ENCODE assay signal across 9 cellular contexts in the genomic region with DNA sequence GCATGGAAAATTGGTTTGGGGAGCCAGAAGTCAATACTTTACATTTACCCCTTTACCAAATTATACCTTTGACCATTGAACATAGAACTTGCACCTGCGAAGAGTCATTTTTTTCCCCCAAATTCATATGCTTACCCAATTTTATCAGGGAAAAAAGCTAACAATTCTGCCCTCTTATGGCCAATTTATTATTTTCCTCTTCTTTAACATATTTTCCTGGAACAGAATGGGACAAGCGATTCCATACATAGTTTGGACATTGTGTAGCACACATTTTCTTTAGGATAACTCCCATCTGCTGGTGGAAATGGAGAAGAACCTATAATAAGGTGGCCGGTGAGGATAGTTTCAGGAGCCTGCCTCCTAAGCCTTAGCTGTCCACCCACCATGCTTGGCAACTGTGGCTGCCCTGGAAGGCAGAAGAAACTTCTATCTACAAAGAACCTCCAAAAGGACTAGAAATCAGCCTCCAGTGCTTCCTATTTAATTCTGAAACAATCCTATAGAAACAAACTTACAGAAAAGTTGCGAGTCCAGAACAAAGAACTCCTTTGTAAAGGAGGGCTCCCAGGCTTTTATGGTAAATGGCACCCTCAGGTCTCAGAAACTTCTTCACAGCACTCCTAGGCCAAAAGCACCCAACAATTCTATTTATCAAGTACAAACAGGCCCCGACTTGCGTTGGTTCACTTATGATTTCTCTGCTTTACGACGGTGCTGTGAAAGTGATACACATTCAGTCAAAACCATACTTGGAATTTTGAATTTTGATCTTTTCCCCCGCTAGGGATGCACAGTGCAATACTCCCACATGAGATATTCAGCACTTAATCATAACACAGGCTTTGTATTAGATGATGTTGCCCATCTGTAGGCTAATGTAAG.
DNase-seq lines count a peak whose midpoint lies in the region; ATAC-seq and TF ChIP-seq lines count a peak whose summit lies in the region.
"Had no signal": no experiment of that assay in that cellular context is flagged by ENCODE, and none has a peak within 500 bp of the region (broad histone marks: within the 10 kb centered on the region; RNA-seq: fewer than 3 reads in every experiment).

No MANE protein-coding gene starts in this region.

- CTCF ChIA-PET in activated CD4-positive, alpha-beta memory T cell treated with anti-CD3 and anti-CD28 coated beads, Interleukin-2, amount 10 ng/mL, durations not matched to agents 7 days and 5 days (lab: Charles Lee): interaction anchor here (0.6 to 1.8 kb wide), 4 partner anchors 9 to 700 kb away, joined by 3 to 6 read pairs (median 4); no protein-coding TSS in a partner anchor

- TF ChIP-seq CTCF in heart right ventricle (IDR thresholded peaks at IDR 0.05): peak in 6 of 9 donors; percentile 11 to 40 (median 22)
- TF ChIP-seq CTCF in fibroblast of the aortic adventitia (IDR thresholded peaks at IDR 0.05; ENCODE audit: insufficient read depth, low read length): peak; percentile 45
- peak; percentile 41 for TF ChIP-seq CTCF in upper lobe of right lung (IDR thresholded peaks at IDR 0.05)

- intact Hi-C loops in heart right ventricle (cut with DNase I): loop anchor here in 2 of 10 donors (5.0 to 10.0 kb wide), 3 partner anchors 178 to 706 kb away; a partner anchor contains a TSS
- intact Hi-C loops in Right ventricle myocardium superior (cut with DNase I): no loop called here
- intact Hi-C loops in upper lobe of right lung (cut with DNase I): loop anchor here (10.0 kb wide), 1 partner anchor 186 kb away; no protein-coding TSS in a partner anchor

- H3K27me3 ChIP-seq in heart right ventricle (peaks cover 0 to 37% (median 8%) of the 10 kb centered on the region in 7 donors), upper lobe of right lung (peaks cover 5% of the 10 kb centered on the region)

- H3K27ac Mint-ChIP-seq in activated CD4-positive, alpha-beta memory T cell treated with anti-CD3 and anti-CD28 coated beads, Interleukin-2, amount 10 ng/mL, durations not matched to agents 7 days and 5 days: no peak overlapping the region

- peaks cover 14% of the 10 kb centered on the region for H3K27me3 Mint-ChIP-seq in activated CD4-positive, alpha-beta memory T cell treated with anti-CD3 and anti-CD28 coated beads, Interleukin-2, amount 10 ng/mL, durations not matched to agents 7 days and 5 days

- DNase-seq in heart right ventricle (no peak), Right ventricle myocardium superior (no peak), RKO (ENCODE audit: low spot score) (peak; percentile 47), fibroblast of the aortic adventitia (ENCODE audit: low read depth) (peak; percentile 41), upper lobe of right lung (peak; percentile 6), globus pallidus (ENCODE audit: low spot score) (no peak)
- no peak for DNase-seq in activated CD4-positive, alpha-beta memory T cell treated with anti-CD3 and anti-CD28 coated beads, Interleukin-2, amount 10 ng/mL, durations not matched to agents 7 days and 5 days
- DNase-seq: activated naive CD4-positive, alpha-beta T cell treated with anti-CD3 and anti-CD28 coated beads, Interleukin-2, amount 50 U/mL, for 16 hours had no signal

- WGBS in heart right ventricle, 2 donors: 70 to 76% methylated on average over 9 of the region's 9 CpGs

- H3K36me3 Mint-ChIP-seq in activated CD4-positive, alpha-beta memory T cell treated with anti-CD3 and anti-CD28 coated beads, Interleukin-2, amount 10 ng/mL, durations not matched to agents 7 days and 5 days (ENCODE audit: low read depth): no peaks in the 10 kb centered on the region

- H3K27ac ChIP-seq in heart right ventricle (no peak overlapping the region), upper lobe of right lung (no peak overlapping the region)

- no peak overlapping the region for H3K4me3 Mint-ChIP-seq in activated CD4-positive, alpha-beta memory T cell treated with anti-CD3 and anti-CD28 coated beads, Interleukin-2, amount 10 ng/mL, durations not matched to agents 7 days and 5 days

- peaks cover 0 to 8% (median 7%) of the 10 kb centered on the region in 9 donors for H3K4me1 ChIP-seq in heart right ventricle
- peaks cover 14% of the 10 kb centered on the region for H3K4me1 ChIP-seq in upper lobe of right lung

- ATAC-seq in heart right ventricle (no peak), Right ventricle myocardium superior (ENCODE audit: poor library complexity) (no peak), upper lobe of right lung (no peak), GM21515 (IDR thresholded peaks at IDR 0.05; ENCODE audit: unreplicated experiment) (no peak)

- POLR2A ChIA-PET in activated CD4-positive, alpha-beta memory T cell treated with anti-CD3 and anti-CD28 coated beads, Interleukin-2, amount 10 ng/mL, durations not matched to agents 7 days and 5 days (lab: Charles Lee): no interaction called here

- H3K4me3 ChIP-seq in heart right ventricle (no peak overlapping the region), fibroblast of the aortic adventitia (ENCODE audit: low read depth, low read length) (no peak overlapping the region), upper lobe of right lung (no peak overlapping the region)

- H3K9me3 ChIP-seq in heart right ventricle: no peaks in the 10 kb centered on the region
- no peaks in the 10 kb centered on the region for H3K9me3 ChIP-seq in upper lobe of right lung

- no peaks in the 10 kb centered on the region for H3K36me3 ChIP-seq in heart right ventricle
- no peaks in the 10 kb centered on the region for H3K36me3 ChIP-seq in upper lobe of right lung

- no peaks in the 10 kb centered on the region for H3K4me1 Mint-ChIP-seq in activated CD4-positive, alpha-beta memory T cell treated with anti-CD3 and anti-CD28 coated beads, Interleukin-2, amount 10 ng/mL, durations not matched to agents 7 days and 5 days

- no peaks in the 10 kb centered on the region for H3K9me3 Mint-ChIP-seq in activated CD4-positive, alpha-beta memory T cell treated with anti-CD3 and anti-CD28 coated beads, Interleukin-2, amount 10 ng/mL, durations not matched to agents 7 days and 5 days

Comparison
In these comparisons a context has a peak if more than half of its experiments do, and no peak if none do; other contexts are left out.
1. DNase-seq: peak in RKO (single experiment), fibroblast of the aortic adventitia (single experiment) and upper lobe of right lung (single experiment); none in heart right ventricle (0 of 2), Right ventricle myocardium superior (single experiment), globus pallidus (single experiment) and activated CD4-positive, alpha-beta memory T cell treated with anti-CD3 and anti-CD28 coated beads, Interleukin-2, amount 10 ng/mL, durations not matched to agents 7 days and 5 days (single experiment).
2. Peak in every context shown above with its lines, with median percentiles within 50 percentile points of each other: CTCF ChIP-seq.